9 cellular contexts compared by ENCODE assay signal in genomic region chr3:104102386-104102785, GRCh38.
DNase-seq lines count a peak whose midpoint lies in the region; ATAC-seq, FAIRE-seq and TF ChIP-seq lines count a peak whose summit lies in the region.
"Had no signal": no experiment of that assay in that cellular context is flagged by ENCODE, and none has a peak within 500 bp of the region (broad histone marks: within the 10 kb centered on the region; RNA-seq: fewer than 3 reads in every experiment).

No MANE protein-coding gene starts in this region.

- TF ChIP-seq CTCF in D721Med (IDR thresholded peaks at IDR 0.05; ENCODE audit: insufficient read depth, missing control alignments): peak; percentile 74

- H3K27ac Mint-ChIP-seq in memory B cell: no peak overlapping the region
- no peak overlapping the region for H3K27ac Mint-ChIP-seq in activated T-helper 1 cell treated with anti-CD3 and anti-CD28 coated beads, Interleukin-12 subunit alpha, Interleukin-12 subunit beta, Interleukin-2, Interleukin-4 antibody, amounts not matched to agents 30 ng/mL and 10 ng/mL and 1 ng/mL, durations not matched to agents 14 hours and 24 hours and 36 hours
- H3K27ac Mint-ChIP-seq in naive thymus-derived CD8-positive, alpha-beta T cell: no peak overlapping the region

- H3K4me3 Mint-ChIP-seq in memory B cell: no peak overlapping the region
- H3K4me3 Mint-ChIP-seq in activated T-helper 1 cell treated with anti-CD3 and anti-CD28 coated beads, Interleukin-12 subunit alpha, Interleukin-12 subunit beta, Interleukin-2, Interleukin-4 antibody, amounts not matched to agents 30 ng/mL and 10 ng/mL and 1 ng/mL, durations not matched to agents 14 hours and 24 hours and 36 hours: no peak overlapping the region
- H3K4me3 Mint-ChIP-seq in naive thymus-derived CD8-positive, alpha-beta T cell: no peak overlapping the region

- POLR2A ChIA-PET in naive thymus-derived CD8-positive, alpha-beta T cell (lab: Charles Lee): no interaction called here

- no peaks in the 10 kb centered on the region for H3K36me3 Mint-ChIP-seq in memory B cell
- no peaks in the 10 kb centered on the region for H3K36me3 Mint-ChIP-seq in activated T-helper 1 cell treated with anti-CD3 and anti-CD28 coated beads, Interleukin-12 subunit alpha, Interleukin-12 subunit beta, Interleukin-2, Interleukin-4 antibody, amounts not matched to agents 30 ng/mL and 10 ng/mL and 1 ng/mL, durations not matched to agents 14 hours and 24 hours and 36 hours (ENCODE audit: low read depth)
- no peaks in the 10 kb centered on the region for H3K36me3 Mint-ChIP-seq in naive thymus-derived CD8-positive, alpha-beta T cell

- DNase-seq in D721Med (ENCODE audit: insufficient read length, low spot score) (no peak), NCI-H2081 (lab: John Stamatoyannopoulos, UW) (peak; percentile 50 to 83), astrocyte of the hippocampus (ENCODE audit: low read depth, low spot score) (peak; percentile 52), memory B cell (ENCODE audit: low spot score in 2 of 2) (peak in 1 of 2 donors; percentile 48)
- no peak for DNase-seq in activated T-helper 1 cell treated with anti-CD3 and anti-CD28 coated beads, Interleukin-12 subunit alpha, Interleukin-12 subunit beta, Interleukin-2, Interleukin-4 antibody, amounts not matched to agents 30 ng/mL and 10 ng/mL and 1 ng/mL, durations not matched to agents 14 hours and 24 hours and 36 hours (ENCODE audit: low spot score)
- no peak for DNase-seq in naive thymus-derived CD8-positive, alpha-beta T cell

- no peak for FAIRE-seq in D721Med (lab: Jason Lieb, UNC)
- FAIRE-seq: TTC549 had no signal

- no peaks in the 10 kb centered on the region for H3K27me3 Mint-ChIP-seq in memory B cell
- H3K27me3 Mint-ChIP-seq in activated T-helper 1 cell treated with anti-CD3 and anti-CD28 coated beads, Interleukin-12 subunit alpha, Interleukin-12 subunit beta, Interleukin-2, Interleukin-4 antibody, amounts not matched to agents 30 ng/mL and 10 ng/mL and 1 ng/mL, durations not matched to agents 14 hours and 24 hours and 36 hours (ENCODE audit: insufficient read depth): no peaks in the 10 kb centered on the region
- peaks cover 0 to 7% (median 2%) of the 10 kb centered on the region in 5 donors for H3K27me3 Mint-ChIP-seq in naive thymus-derived CD8-positive, alpha-beta T cell

- ATAC-seq in GM19025 (IDR thresholded peaks at IDR 0.05; ENCODE audit: low read depth, unreplicated experiment): peak; percentile 86
- ATAC-seq in HG03064 (IDR thresholded peaks at IDR 0.05; ENCODE audit: low read depth, unreplicated experiment): peak; percentile 80
- peak; percentile 90 for ATAC-seq in memory B cell (ENCODE audit: low read depth)
- ATAC-seq in naive thymus-derived CD8-positive, alpha-beta T cell: no peak

- H3K4me1 Mint-ChIP-seq in memory B cell: peaks cover 4% of the 10 kb centered on the region
- H3K4me1 Mint-ChIP-seq in activated T-helper 1 cell treated with anti-CD3 and anti-CD28 coated beads, Interleukin-12 subunit alpha, Interleukin-12 subunit beta, Interleukin-2, Interleukin-4 antibody, amounts not matched to agents 30 ng/mL and 10 ng/mL and 1 ng/mL, durations not matched to agents 14 hours and 24 hours and 36 hours (ENCODE audit: low read depth): no peaks in the 10 kb centered on the region
- no peaks in the 10 kb centered on the region for H3K4me1 Mint-ChIP-seq in naive thymus-derived CD8-positive, alpha-beta T cell

- intact Hi-C loops in activated T-helper 1 cell treated with anti-CD3 and anti-CD28 coated beads, Interleukin-12 subunit alpha, Interleukin-12 subunit beta, Interleukin-2, Interleukin-4 antibody, amounts not matched to agents 30 ng/mL and 10 ng/mL and 1 ng/mL, durations not matched to agents 14 hours and 24 hours and 36 hours (cut with micrococcal nuclease): no loop called here

- no peaks in the 10 kb centered on the region for H3K9me3 Mint-ChIP-seq in memory B cell
- H3K9me3 Mint-ChIP-seq in activated T-helper 1 cell treated with anti-CD3 and anti-CD28 coated beads, Interleukin-12 subunit alpha, Interleukin-12 subunit beta, Interleukin-2, Interleukin-4 antibody, amounts not matched to agents 30 ng/mL and 10 ng/mL and 1 ng/mL, durations not matched to agents 14 hours and 24 hours and 36 hours: no peaks in the 10 kb centered on the region
- peaks cover 0 to 5% (median 0%) of the 10 kb centered on the region in 9 donors for H3K9me3 Mint-ChIP-seq in naive thymus-derived CD8-positive, alpha-beta T cell

Comparison
In these comparisons a context has a peak if more than half of its experiments do, and no peak if none do; other contexts are left out.
1. DNase-seq: peak in NCI-H2081 (2 of 2) and astrocyte of the hippocampus (single experiment); none in D721Med (single experiment), activated T-helper 1 cell treated with anti-CD3 and anti-CD28 coated beads, Interleukin-12 subunit alpha, Interleukin-12 subunit beta, Interleukin-2, Interleukin-4 antibody, amounts not matched to agents 30 ng/mL and 10 ng/mL and 1 ng/mL, durations not matched to agents 14 hours and 24 hours and 36 hours (single experiment) and naive thymus-derived CD8-positive, alpha-beta T cell (0 of 10).
2. ATAC-seq: peak in GM19025 (single experiment), HG03064 (single experiment) and memory B cell (single experiment); none in naive thymus-derived CD8-positive, alpha-beta T cell (0 of 2).